1 cellular context compared by ENCODE assay signal in the genomic region with DNA sequence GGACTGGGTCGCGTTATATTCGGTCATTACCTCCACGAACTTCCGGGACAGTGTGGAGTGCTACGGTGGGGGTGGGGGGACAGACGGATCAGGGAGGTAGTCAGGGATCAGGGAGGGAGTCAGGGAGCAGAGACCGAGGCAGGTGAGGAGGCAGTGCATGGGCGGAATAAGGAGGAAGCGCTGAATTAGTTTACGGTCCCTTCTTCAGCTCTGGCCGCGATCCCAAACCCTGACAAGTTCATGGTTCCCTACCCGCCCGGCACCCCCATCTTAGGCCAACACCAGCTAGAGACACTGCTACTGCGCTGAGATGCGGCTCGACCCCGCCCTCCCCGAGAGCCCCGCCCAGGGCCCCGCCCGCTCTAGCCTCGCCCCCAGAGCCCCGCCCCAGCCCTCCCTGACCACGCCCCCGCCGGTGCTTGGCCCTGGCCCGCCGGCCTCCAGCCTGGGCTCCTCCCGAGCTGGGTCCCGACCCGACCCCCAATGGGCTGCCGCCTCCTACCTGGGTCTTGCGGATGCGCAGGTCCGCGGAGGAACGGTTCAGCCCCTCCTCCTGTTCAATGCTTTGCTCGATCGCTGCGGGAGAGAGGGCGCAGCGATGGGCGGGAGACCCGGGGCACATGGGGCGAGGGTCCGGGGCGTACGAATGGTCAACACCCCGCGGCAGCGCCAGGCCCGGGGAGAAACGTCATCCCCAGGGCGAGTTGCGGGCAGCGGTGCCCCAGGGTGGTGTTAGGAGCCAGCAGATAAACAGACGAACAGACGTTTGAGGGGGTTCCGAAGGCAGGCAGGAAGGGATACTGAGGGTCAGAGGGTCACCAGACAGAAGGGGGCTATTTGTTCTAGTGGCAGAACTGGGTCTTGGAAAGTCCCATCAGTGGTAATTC.
TF ChIP-seq lines count a peak whose summit lies in the region.

No MANE protein-coding gene starts in this region.

TF ChIP-seq in HepG2, 621 proteins besides CTCF, POLR2A, EP300 and RAD21 (continued from another document and continues in another):
- TF ChIP-seq, protein P1, sequence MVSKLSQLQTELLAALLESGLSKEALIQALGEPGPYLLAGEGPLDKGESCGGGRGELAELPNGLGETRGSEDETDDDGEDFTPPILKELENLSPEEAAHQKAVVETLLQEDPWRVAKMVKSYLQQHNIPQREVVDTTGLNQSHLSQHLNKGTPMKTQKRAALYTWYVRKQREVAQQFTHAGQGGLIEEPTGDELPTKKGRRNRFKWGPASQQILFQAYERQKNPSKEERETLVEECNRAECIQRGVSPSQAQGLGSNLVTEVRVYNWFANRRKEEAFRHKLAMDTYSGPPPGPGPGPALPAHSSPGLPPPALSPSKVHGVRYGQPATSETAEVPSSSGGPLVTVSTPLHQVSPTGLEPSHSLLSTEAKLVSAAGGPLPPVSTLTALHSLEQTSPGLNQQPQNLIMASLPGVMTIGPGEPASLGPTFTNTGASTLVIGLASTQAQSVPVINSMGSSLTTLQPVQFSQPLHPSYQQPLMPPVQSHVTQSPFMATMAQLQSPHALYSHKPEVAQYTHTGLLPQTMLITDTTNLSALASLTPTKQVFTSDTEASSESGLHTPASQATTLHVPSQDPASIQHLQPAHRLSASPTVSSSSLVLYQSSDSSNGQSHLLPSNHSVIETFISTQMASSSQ (IDR thresholded peaks at IDR 0.05; ENCODE audit: low read depth) = no peak
- TF ChIP-seq, protein P1 (CRISPR knock-in tag; IDR thresholded peaks at IDR 0.05; ENCODE audit: borderline replicate concordance) = peak; percentile 11; the same call in 1 of the 2 replicates
- TF ChIP-seq ZNF768 (CRISPR knock-in tag; IDR thresholded peaks at IDR 0.05) = peak; percentile 74
- TF ChIP-seq RBM22 (optimal IDR thresholded peaks at IDR 0.05; ENCODE audit: low read length) = no peak
- TF ChIP-seq, protein P2, sequence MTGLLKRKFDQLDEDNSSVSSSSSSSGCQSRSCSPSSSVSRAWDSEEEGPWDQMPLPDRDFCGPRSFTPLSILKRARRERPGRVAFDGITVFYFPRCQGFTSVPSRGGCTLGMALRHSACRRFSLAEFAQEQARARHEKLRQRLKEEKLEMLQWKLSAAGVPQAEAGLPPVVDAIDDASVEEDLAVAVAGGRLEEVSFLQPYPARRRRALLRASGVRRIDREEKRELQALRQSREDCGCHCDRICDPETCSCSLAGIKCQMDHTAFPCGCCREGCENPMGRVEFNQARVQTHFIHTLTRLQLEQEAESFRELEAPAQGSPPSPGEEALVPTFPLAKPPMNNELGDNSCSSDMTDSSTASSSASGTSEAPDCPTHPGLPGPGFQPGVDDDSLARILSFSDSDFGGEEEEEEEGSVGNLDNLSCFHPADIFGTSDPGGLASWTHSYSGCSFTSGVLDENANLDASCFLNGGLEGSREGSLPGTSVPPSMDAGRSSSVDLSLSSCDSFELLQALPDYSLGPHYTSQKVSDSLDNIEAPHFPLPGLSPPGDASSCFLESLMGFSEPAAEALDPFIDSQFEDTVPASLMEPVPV (CRISPR knock-in tag; IDR thresholded peaks at IDR 0.05) = peak; percentile 91; the same call in 1 of the 2 replicates
- TF ChIP-seq MYNN (CRISPR knock-in tag; IDR thresholded peaks at IDR 0.05; ENCODE audit: low read depth) = peak; percentile 69; the same call in 1 of the 2 replicates
- TF ChIP-seq, protein P3, sequence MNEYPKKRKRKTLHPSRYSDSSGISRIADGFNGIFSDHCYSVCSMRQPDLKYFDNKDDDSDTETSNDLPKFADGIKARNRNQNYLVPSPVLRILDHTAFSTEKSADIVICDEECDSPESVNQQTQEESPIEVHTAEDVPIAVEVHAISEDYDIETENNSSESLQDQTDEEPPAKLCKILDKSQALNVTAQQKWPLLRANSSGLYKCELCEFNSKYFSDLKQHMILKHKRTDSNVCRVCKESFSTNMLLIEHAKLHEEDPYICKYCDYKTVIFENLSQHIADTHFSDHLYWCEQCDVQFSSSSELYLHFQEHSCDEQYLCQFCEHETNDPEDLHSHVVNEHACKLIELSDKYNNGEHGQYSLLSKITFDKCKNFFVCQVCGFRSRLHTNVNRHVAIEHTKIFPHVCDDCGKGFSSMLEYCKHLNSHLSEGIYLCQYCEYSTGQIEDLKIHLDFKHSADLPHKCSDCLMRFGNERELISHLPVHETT (CRISPR knock-in tag; conservative IDR thresholded peaks at IDR 0.05) = 0 out of 2 replicates have a peak, but pooled peaks have one; percentile 20
- TF ChIP-seq, protein P4, sequence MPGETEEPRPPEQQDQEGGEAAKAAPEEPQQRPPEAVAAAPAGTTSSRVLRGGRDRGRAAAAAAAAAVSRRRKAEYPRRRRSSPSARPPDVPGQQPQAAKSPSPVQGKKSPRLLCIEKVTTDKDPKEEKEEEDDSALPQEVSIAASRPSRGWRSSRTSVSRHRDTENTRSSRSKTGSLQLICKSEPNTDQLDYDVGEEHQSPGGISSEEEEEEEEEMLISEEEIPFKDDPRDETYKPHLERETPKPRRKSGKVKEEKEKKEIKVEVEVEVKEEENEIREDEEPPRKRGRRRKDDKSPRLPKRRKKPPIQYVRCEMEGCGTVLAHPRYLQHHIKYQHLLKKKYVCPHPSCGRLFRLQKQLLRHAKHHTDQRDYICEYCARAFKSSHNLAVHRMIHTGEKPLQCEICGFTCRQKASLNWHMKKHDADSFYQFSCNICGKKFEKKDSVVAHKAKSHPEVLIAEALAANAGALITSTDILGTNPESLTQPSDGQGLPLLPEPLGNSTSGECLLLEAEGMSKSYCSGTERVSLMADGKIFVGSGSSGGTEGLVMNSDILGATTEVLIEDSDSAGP (CRISPR knock-in tag; IDR thresholded peaks at IDR 0.05; ENCODE audit: borderline replicate concordance) = peak; percentile 90
- TF ChIP-seq ZNF564 (CRISPR knock-in tag; IDR thresholded peaks at IDR 0.05) = 0 out of 2 replicates have a peak, but pooled peaks have one; percentile 20
- no peak for TF ChIP-seq NR1H2 (CRISPR knock-in tag; IDR thresholded peaks at IDR 0.05; ENCODE audit: borderline replicate concordance, low read depth)
- no peak for TF ChIP-seq MTF1 (CRISPR knock-in tag; IDR thresholded peaks at IDR 0.05)
- no peak for TF ChIP-seq JDP2 (CRISPR knock-in tag; IDR thresholded peaks at IDR 0.05; ENCODE audit: borderline replicate concordance)
- TF ChIP-seq ZNF543 (CRISPR knock-in tag; IDR thresholded peaks at IDR 0.05) = no peak
- TF ChIP-seq ZNF317 (CRISPR knock-in tag; IDR thresholded peaks at IDR 0.05) = peak; percentile 25; the same call in 1 of the 2 replicates
- TF ChIP-seq ZFP1 (CRISPR knock-in tag; IDR thresholded peaks at IDR 0.05) = peak; percentile 58
- TF ChIP-seq, protein P5, sequence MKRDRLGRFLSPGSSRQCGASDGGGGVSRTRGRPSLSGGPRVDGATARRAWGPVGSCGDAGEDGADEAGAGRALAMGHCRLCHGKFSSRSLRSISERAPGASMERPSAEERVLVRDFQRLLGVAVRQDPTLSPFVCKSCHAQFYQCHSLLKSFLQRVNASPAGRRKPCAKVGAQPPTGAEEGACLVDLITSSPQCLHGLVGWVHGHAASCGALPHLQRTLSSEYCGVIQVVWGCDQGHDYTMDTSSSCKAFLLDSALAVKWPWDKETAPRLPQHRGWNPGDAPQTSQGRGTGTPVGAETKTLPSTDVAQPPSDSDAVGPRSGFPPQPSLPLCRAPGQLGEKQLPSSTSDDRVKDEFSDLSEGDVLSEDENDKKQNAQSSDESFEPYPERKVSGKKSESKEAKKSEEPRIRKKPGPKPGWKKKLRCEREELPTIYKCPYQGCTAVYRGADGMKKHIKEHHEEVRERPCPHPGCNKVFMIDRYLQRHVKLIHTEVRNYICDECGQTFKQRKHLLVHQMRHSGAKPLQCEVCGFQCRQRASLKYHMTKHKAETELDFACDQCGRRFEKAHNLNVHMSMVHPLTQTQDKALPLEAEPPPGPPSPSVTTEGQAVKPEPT (CRISPR knock-in tag; IDR thresholded peaks at IDR 0.05; ENCODE audit: low read depth) = peak; percentile 84; the same call in 1 of the 2 replicates
- TF ChIP-seq ZNF883 (CRISPR knock-in tag; IDR thresholded peaks at IDR 0.05; ENCODE audit: not compliant biosample characterization) = peak; percentile 20
- TF ChIP-seq, protein P6, sequence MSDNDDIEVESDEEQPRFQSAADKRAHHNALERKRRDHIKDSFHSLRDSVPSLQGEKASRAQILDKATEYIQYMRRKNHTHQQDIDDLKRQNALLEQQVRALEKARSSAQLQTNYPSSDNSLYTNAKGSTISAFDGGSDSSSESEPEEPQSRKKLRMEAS (IDR thresholded peaks at IDR 0.05) = peak; percentile 64; the same call in 1 of the 2 replicates
- TF ChIP-seq, protein P7, sequence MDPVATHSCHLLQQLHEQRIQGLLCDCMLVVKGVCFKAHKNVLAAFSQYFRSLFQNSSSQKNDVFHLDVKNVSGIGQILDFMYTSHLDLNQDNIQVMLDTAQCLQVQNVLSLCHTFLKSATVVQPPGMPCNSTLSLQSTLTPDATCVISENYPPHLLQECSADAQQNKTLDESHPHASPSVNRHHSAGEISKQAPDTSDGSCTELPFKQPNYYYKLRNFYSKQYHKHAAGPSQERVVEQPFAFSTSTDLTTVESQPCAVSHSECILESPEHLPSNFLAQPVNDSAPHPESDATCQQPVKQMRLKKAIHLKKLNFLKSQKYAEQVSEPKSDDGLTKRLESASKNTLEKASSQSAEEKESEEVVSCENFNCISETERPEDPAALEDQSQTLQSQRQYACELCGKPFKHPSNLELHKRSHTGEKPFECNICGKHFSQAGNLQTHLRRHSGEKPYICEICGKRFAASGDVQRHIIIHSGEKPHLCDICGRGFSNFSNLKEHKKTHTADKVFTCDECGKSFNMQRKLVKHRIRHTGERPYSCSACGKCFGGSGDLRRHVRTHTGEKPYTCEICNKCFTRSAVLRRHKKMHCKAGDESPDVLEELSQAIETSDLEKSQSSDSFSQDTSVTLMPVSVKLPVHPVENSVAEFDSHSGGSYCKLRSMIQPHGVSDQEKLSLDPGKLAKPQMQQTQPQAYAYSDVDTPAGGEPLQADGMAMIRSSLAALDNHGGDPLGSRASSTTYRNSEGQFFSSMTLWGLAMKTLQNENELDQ (CRISPR knock-in tag; IDR thresholded peaks at IDR 0.05; ENCODE audit: borderline replicate concordance) = no peak
- TF ChIP-seq ZSCAN29 (CRISPR knock-in tag; conservative IDR thresholded peaks at IDR 0.05) = 0 out of 2 replicates have a peak, but pooled peaks have one; percentile 42
- TF ChIP-seq ARHGAP35 (CRISPR knock-in tag; IDR thresholded peaks at IDR 0.05; ENCODE audit: borderline replicate concordance) = peak; percentile 82
- no peak for TF ChIP-seq CCAR2 (optimal IDR thresholded peaks at IDR 0.05; ENCODE audit: low read depth, low read length)
- no peak for TF ChIP-seq NFE2L1 (CRISPR knock-in tag; IDR thresholded peaks at IDR 0.05; ENCODE audit: borderline replicate concordance)
- TF ChIP-seq TAF1 (CRISPR knock-in tag; IDR thresholded peaks at IDR 0.05) = peak; percentile 86
- TF ChIP-seq, protein P8, sequence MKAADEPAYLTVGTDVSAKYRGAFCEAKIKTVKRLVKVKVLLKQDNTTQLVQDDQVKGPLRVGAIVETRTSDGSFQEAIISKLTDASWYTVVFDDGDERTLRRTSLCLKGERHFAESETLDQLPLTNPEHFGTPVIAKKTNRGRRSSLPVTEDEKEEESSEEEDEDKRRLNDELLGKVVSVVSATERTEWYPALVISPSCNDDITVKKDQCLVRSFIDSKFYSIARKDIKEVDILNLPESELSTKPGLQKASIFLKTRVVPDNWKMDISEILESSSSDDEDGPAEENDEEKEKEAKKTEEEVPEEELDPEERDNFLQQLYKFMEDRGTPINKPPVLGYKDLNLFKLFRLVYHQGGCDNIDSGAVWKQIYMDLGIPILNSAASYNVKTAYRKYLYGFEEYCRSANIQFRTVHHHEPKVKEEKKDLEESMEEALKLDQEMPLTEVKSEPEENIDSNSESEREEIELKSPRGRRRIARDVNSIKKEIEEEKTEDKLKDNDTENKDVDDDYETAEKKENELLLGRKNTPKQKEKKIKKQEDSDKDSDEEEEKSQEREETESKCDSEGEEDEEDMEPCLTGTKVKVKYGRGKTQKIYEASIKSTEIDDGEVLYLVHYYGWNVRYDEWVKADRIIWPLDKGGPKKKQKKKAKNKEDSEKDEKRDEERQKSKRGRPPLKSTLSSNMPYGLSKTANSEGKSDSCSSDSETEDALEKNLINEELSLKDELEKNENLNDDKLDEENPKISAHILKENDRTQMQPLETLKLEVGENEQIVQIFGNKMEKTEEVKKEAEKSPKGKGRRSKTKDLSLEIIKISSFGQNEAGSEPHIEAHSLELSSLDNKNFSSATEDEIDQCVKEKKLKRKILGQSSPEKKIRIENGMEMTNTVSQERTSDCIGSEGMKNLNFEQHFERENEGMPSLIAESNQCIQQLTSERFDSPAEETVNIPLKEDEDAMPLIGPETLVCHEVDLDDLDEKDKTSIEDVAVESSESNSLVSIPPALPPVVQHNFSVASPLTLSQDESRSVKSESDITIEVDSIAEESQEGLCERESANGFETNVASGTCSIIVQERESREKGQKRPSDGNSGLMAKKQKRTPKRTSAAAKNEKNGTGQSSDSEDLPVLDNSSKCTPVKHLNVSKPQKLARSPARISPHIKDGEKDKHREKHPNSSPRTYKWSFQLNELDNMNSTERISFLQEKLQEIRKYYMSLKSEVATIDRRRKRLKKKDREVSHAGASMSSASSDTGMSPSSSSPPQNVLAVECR (CRISPR knock-in tag; IDR thresholded peaks at IDR 0.05; ENCODE audit: borderline replicate concordance) = peak; percentile 79
- TF ChIP-seq ZNF180 (CRISPR knock-in tag; IDR thresholded peaks at IDR 0.05; ENCODE audit: borderline replicate concordance, low read depth) = no peak
- TF ChIP-seq TBX2 (CRISPR knock-in tag; IDR thresholded peaks at IDR 0.05; ENCODE audit: borderline replicate concordance) = no peak; the same call in 1 of the 2 replicates
- no peak for TF ChIP-seq AGO1 (IDR thresholded peaks at IDR 0.05; ENCODE audit: low read depth, low read length, poor library complexity, severe bottlenecking)
- no peak for TF ChIP-seq ZNF367 (CRISPR knock-in tag; IDR thresholded peaks at IDR 0.05; ENCODE audit: borderline replicate concordance)
- TF ChIP-seq, protein P9, sequence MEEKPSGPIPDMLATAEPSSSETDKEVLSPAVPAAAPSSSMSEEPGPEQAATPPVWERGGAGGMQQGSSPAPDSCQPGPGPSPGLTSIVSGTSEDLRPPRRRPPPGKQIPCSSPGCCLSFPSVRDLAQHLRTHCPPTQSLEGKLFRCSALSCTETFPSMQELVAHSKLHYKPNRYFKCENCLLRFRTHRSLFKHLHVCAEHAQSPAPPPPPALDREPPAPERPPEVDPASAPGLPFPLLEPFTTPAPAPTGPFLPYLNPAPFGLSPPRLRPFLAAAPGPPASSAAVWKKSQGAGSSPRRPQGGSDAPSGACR (CRISPR knock-in tag; IDR thresholded peaks at IDR 0.05) = peak; percentile 56
- TF ChIP-seq MED8 (CRISPR knock-in tag; IDR thresholded peaks at IDR 0.05; ENCODE audit: insufficient replicate concordance) = peak; percentile 78
- TF ChIP-seq GATAD1 (CRISPR knock-in tag; IDR thresholded peaks at IDR 0.05) = no peak; the same call in 1 of the 2 replicates
